ENCODE assay signal across 1 cellular context in genomic region chr2:241771286-241772062, GRCh38.
TF ChIP-seq lines count a peak whose summit lies in the region.

No MANE protein-coding gene starts in this region.

TF ChIP-seq in HepG2, 621 proteins besides CTCF, POLR2A, EP300 and RAD21 (continued from another document and continues in another):
- TF ChIP-seq EHMT2 (IDR thresholded peaks at IDR 0.05; ENCODE audit: borderline replicate concordance, low read depth, low read length) (no peak), RFXANK (CRISPR knock-in tag; IDR thresholded peaks at IDR 0.05) (0 out of 2 replicates have a peak, but pooled peaks have one; percentile 25), KMT2B (CRISPR knock-in tag; IDR thresholded peaks at IDR 0.05) (peak; percentile 74), ZNF563 (CRISPR knock-in tag; IDR thresholded peaks at IDR 0.05) (peak; percentile 92), NCOA2 (CRISPR knock-in tag; IDR thresholded peaks at IDR 0.05) (peak; percentile 79), ZNF256 (CRISPR knock-in tag; conservative IDR thresholded peaks at IDR 0.05) (peak; percentile 47), ZNF572 (CRISPR knock-in tag; IDR thresholded peaks at IDR 0.05) (peak; percentile 66; the same call in 1 of the 2 replicates), ZBTB8A (CRISPR knock-in tag; IDR thresholded peaks at IDR 0.05; ENCODE audit: borderline replicate concordance, low read depth) (peak; percentile 27; the same call in 1 of the 2 replicates), JUNB (CRISPR knock-in tag; IDR thresholded peaks at IDR 0.05; ENCODE audit: borderline replicate concordance) (no peak), PRDM4 (CRISPR knock-in tag; IDR thresholded peaks at IDR 0.05; ENCODE audit: borderline replicate concordance) (0 out of 2 replicates have a peak, but pooled peaks have one; percentile 46), MEIS2 (CRISPR knock-in tag; IDR thresholded peaks at IDR 0.05) (peak; percentile 33), ZNF687 (CRISPR knock-in tag; IDR thresholded peaks at IDR 0.05) (peak; percentile 96), SP2 (CRISPR knock-in tag; IDR thresholded peaks at IDR 0.05) (no peak), HNF4G (IDR thresholded peaks at IDR 0.05; ENCODE audit: borderline replicate concordance, low read depth, low read length) (peak; percentile 42; the same call in 1 of the 2 replicates), HNF4G (CRISPR knock-in tag; IDR thresholded peaks at IDR 0.05; ENCODE audit: borderline replicate concordance, low read depth) (no peak), NFKBIZ (CRISPR knock-in tag; IDR thresholded peaks at IDR 0.05) (peak; percentile 41; the same call in 1 of the 2 replicates), ZNF558 (CRISPR knock-in tag; IDR thresholded peaks at IDR 0.05; ENCODE audit: borderline replicate concordance) (peak; percentile 53; the same call in 1 of the 2 replicates), RFX5 (IDR thresholded peaks at IDR 0.05; ENCODE audit: low read depth, low read length) (no peak), AGO2 (optimal IDR thresholded peaks at IDR 0.05; ENCODE audit: low read depth, low read length) (peak; percentile 97), ATF7-NPFF (CRISPR knock-in tag; IDR thresholded peaks at IDR 0.05; ENCODE audit: low read depth) (peak; percentile 99), ZMAT5 (CRISPR knock-in tag; IDR thresholded peaks at IDR 0.05; ENCODE audit: borderline replicate concordance, low read depth) (0 out of 2 replicates have a peak, but pooled peaks have one; percentile 54), TAF15 (IDR thresholded peaks at IDR 0.05; ENCODE audit: low read depth, low read length, poor library complexity, severe bottlenecking) (peak; percentile 96), ETS1 (CRISPR knock-in tag; IDR thresholded peaks at IDR 0.05) (0 out of 2 replicates have a peak, but pooled peaks have one; percentile 22), BCL6 (CRISPR knock-in tag; IDR thresholded peaks at IDR 0.05) (peak; percentile 55), ZNF564 (CRISPR knock-in tag; IDR thresholded peaks at IDR 0.05) (peak; percentile 77), ZNF629 (CRISPR knock-in tag; conservative IDR thresholded peaks at IDR 0.05) (no peak; the same call in 1 of the 2 replicates), ZNF274 (CRISPR knock-in tag; IDR thresholded peaks at IDR 0.05) (peak; percentile 79; the same call in 1 of the 2 replicates), GTF2F1 (IDR thresholded peaks at IDR 0.05; ENCODE audit: low read length) (no peak), PHF5A (CRISPR knock-in tag; IDR thresholded peaks at IDR 0.05; ENCODE audit: low read depth, unreplicated experiment) (peak; percentile 29)
- TF ChIP-seq, protein P1, sequence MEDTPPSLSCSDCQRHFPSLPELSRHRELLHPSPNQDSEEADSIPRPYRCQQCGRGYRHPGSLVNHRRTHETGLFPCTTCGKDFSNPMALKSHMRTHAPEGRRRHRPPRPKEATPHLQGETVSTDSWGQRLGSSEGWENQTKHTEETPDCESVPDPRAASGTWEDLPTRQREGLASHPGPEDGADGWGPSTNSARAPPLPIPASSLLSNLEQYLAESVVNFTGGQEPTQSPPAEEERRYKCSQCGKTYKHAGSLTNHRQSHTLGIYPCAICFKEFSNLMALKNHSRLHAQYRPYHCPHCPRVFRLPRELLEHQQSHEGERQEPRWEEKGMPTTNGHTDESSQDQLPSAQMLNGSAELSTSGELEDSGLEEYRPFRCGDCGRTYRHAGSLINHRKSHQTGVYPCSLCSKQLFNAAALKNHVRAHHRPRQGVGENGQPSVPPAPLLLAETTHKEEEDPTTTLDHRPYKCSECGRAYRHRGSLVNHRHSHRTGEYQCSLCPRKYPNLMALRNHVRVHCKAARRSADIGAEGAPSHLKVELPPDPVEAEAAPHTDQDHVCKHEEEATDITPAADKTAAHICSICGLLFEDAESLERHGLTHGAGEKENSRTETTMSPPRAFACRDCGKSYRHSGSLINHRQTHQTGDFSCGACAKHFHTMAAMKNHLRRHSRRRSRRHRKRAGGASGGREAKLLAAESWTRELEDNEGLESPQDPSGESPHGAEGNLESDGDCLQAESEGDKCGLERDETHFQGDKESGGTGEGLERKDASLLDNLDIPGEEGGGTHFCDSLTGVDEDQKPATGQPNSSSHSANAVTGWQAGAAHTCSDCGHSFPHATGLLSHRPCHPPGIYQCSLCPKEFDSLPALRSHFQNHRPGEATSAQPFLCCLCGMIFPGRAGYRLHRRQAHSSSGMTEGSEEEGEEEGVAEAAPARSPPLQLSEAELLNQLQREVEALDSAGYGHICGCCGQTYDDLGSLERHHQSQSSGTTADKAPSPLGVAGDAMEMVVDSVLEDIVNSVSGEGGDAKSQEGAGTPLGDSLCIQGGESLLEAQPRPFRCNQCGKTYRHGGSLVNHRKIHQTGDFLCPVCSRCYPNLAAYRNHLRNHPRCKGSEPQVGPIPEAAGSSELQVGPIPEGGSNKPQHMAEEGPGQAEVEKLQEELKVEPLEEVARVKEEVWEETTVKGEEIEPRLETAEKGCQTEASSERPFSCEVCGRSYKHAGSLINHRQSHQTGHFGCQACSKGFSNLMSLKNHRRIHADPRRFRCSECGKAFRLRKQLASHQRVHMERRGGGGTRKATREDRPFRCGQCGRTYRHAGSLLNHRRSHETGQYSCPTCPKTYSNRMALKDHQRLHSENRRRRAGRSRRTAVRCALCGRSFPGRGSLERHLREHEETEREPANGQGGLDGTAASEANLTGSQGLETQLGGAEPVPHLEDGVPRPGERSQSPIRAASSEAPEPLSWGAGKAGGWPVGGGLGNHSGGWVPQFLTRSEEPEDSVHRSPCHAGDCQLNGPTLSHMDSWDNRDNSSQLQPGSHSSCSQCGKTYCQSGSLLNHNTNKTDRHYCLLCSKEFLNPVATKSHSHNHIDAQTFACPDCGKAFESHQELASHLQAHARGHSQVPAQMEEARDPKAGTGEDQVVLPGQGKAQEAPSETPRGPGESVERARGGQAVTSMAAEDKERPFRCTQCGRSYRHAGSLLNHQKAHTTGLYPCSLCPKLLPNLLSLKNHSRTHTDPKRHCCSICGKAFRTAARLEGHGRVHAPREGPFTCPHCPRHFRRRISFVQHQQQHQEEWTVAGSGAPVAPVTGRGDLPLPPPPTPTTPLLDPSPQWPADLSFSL (CRISPR knock-in tag; IDR thresholded peaks at IDR 0.05) = 0 out of 2 replicates have a peak, but pooled peaks have one; percentile 59
- TF ChIP-seq, protein P2, sequence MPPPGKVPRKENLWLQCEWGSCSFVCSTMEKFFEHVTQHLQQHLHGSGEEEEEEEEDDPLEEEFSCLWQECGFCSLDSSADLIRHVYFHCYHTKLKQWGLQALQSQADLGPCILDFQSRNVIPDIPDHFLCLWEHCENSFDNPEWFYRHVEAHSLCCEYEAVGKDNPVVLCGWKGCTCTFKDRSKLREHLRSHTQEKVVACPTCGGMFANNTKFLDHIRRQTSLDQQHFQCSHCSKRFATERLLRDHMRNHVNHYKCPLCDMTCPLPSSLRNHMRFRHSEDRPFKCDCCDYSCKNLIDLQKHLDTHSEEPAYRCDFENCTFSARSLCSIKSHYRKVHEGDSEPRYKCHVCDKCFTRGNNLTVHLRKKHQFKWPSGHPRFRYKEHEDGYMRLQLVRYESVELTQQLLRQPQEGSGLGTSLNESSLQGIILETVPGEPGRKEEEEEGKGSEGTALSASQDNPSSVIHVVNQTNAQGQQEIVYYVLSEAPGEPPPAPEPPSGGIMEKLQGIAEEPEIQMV (CRISPR knock-in tag; IDR thresholded peaks at IDR 0.05; ENCODE audit: low read depth) = 0 out of 2 replicates have a peak, but pooled peaks have one; percentile 55
- TF ChIP-seq, protein P3, sequence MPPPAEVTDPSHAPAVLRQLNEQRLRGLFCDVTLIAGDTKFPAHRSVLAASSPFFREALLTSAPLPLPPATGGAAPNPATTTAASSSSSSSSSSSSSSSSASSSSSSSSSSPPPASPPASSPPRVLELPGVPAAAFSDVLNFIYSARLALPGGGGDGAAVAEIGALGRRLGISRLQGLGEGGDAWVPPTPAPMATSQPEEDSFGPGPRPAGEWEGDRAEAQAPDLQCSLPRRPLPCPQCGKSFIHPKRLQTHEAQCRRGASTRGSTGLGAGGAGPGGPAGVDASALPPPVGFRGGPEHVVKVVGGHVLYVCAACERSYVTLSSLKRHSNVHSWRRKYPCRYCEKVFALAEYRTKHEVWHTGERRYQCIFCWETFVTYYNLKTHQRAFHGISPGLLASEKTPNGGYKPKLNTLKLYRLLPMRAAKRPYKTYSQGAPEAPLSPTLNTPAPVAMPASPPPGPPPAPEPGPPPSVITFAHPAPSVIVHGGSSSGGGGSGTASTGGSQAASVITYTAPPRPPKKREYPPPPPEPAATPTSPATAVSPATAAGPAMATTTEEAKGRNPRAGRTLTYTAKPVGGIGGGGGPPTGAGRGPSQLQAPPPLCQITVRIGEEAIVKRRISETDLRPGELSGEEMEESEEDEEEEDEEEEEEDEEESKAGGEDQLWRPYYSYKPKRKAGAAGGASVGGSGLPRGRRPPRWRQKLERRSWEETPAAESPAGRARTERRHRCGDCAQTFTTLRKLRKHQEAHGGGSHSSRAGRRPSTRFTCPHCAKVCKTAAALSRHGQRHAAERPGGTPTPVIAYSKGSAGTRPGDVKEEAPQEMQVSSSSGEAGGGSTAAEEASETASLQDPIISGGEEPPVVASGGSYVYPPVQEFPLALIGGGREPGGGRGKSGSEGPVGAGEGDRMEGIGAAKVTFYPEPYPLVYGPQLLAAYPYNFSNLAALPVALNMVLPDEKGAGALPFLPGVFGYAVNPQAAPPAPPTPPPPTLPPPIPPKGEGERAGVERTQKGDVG (CRISPR knock-in tag; IDR thresholded peaks at IDR 0.05; ENCODE audit: borderline replicate concordance) = peak; percentile 81; the same call in 1 of the 2 replicates
- TF ChIP-seq, protein P4, sequence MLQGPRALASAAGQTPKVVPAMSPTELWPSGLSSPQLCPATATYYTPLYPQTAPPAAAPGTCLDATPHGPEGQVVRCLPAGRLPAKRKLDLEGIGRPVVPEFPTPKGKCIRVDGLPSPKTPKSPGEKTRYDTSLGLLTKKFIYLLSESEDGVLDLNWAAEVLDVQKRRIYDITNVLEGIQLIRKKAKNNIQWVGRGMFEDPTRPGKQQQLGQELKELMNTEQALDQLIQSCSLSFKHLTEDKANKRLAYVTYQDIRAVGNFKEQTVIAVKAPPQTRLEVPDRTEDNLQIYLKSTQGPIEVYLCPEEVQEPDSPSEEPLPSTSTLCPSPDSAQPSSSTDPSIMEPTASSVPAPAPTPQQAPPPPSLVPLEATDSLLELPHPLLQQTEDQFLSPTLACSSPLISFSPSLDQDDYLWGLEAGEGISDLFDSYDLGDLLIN (CRISPR knock-in tag; IDR thresholded peaks at IDR 0.05; ENCODE audit: borderline replicate concordance) = peak; percentile 88; the same call in 1 of the 2 replicates
- TF ChIP-seq, protein P5, sequence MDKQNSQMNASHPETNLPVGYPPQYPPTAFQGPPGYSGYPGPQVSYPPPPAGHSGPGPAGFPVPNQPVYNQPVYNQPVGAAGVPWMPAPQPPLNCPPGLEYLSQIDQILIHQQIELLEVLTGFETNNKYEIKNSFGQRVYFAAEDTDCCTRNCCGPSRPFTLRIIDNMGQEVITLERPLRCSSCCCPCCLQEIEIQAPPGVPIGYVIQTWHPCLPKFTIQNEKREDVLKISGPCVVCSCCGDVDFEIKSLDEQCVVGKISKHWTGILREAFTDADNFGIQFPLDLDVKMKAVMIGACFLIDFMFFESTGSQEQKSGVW (CRISPR knock-in tag; IDR thresholded peaks at IDR 0.05; ENCODE audit: borderline replicate concordance) = peak; percentile 86; the same call in 1 of the 2 replicates
